2 cellular contexts compared by ENCODE assay signal in genomic region chr1:89692601-89693503, GRCh38.
TF ChIP-seq lines count a peak whose summit lies in the region.

No MANE protein-coding gene starts in this region.

TF ChIP-seq in HepG2, 621 proteins besides CTCF, POLR2A, EP300 and RAD21 (continued from another document):
- TF ChIP-seq ZNF572 (CRISPR knock-in tag; IDR thresholded peaks at IDR 0.05): no peak
- no peak for TF ChIP-seq ZNF570 (CRISPR knock-in tag; IDR thresholded peaks at IDR 0.05; ENCODE audit: borderline replicate concordance)
- TF ChIP-seq ERF (CRISPR knock-in tag; IDR thresholded peaks at IDR 0.05): no peak
- TF ChIP-seq GRHL1 (CRISPR knock-in tag; conservative IDR thresholded peaks at IDR 0.05): no peak
- TF ChIP-seq ZNF850 (CRISPR knock-in tag; conservative IDR thresholded peaks at IDR 0.05): no peak
- TF ChIP-seq, protein P1, sequence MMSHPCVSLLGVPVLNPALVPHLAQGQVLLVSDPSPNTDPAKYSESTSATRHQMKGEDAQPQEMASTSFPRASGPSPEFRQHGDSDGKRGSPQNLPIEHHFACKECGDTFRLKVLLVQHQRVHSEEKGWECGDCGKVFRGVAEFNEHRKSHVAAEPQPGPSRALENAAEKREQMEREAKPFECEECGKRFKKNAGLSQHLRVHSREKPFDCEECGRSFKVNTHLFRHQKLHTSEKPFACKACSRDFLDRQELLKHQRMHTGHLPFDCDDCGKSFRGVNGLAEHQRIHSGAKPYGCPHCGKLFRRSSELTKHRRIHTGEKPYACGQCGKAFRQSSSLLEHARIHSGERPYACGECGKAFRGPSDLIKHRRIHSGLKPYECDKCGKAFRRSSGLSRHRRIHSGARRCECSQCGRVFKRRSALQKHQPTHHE (CRISPR knock-in tag; IDR thresholded peaks at IDR 0.05; ENCODE audit: borderline replicate concordance): no peak
- no peak for TF ChIP-seq YY1 (IDR thresholded peaks at IDR 0.05; ENCODE audit: insufficient read depth, insufficient replicate concordance, low read depth, low read length)
- TF ChIP-seq DBP (CRISPR knock-in tag; IDR thresholded peaks at IDR 0.05; ENCODE audit: not compliant biosample characterization): no peak
- no peak for TF ChIP-seq STAT6 (CRISPR knock-in tag; IDR thresholded peaks at IDR 0.05; ENCODE audit: borderline replicate concordance)
- no peak for TF ChIP-seq HNRNPK (IDR thresholded peaks at IDR 0.05; ENCODE audit: low read depth, low read length, poor library complexity, severe bottlenecking)
- no peak for TF ChIP-seq SAP130 (CRISPR knock-in tag; IDR thresholded peaks at IDR 0.05; ENCODE audit: low read depth)
- TF ChIP-seq MED8 (CRISPR knock-in tag; IDR thresholded peaks at IDR 0.05; ENCODE audit: insufficient replicate concordance): no peak
- no peak for TF ChIP-seq ZNF619 (CRISPR knock-in tag; IDR thresholded peaks at IDR 0.05)
- no peak for TF ChIP-seq TFAP4 (IDR thresholded peaks at IDR 0.05; ENCODE audit: borderline replicate concordance, low read depth)
- no peak for TF ChIP-seq CREM (IDR thresholded peaks at IDR 0.05)
- no peak for TF ChIP-seq CREM (CRISPR knock-in tag; IDR thresholded peaks at IDR 0.05)
- TF ChIP-seq KDM5B (CRISPR knock-in tag; IDR thresholded peaks at IDR 0.05; ENCODE audit: borderline replicate concordance): no peak
TF ChIP-seq in HepG2: peak in this region for 0.

TF ChIP-seq in WTC11, 78 proteins besides CTCF, POLR2A, EP300 and RAD21 (continued from another document):
- TF ChIP-seq ZNF512 (CRISPR knock-in tag; IDR thresholded peaks at IDR 0.05; ENCODE audit: borderline replicate concordance) (no peak), CREM (CRISPR knock-in tag; IDR thresholded peaks at IDR 0.05) (no peak), CDX4 (CRISPR knock-in tag; IDR thresholded peaks at IDR 0.05; ENCODE audit: borderline replicate concordance) (no peak), ZSCAN18 (CRISPR knock-in tag; IDR thresholded peaks at IDR 0.05) (no peak), FOXJ3 (CRISPR knock-in tag; IDR thresholded peaks at IDR 0.05; ENCODE audit: borderline replicate concordance) (no peak), ELF4 (CRISPR knock-in tag; IDR thresholded peaks at IDR 0.05; ENCODE audit: low read depth) (no peak), SOX15 (CRISPR knock-in tag; IDR thresholded peaks at IDR 0.05) (no peak), JAZF1 (CRISPR knock-in tag; IDR thresholded peaks at IDR 0.05) (no peak), ZBTB21 (CRISPR knock-in tag; IDR thresholded peaks at IDR 0.05; ENCODE audit: borderline replicate concordance) (no peak)
TF ChIP-seq in WTC11: peak in this region for 0.
